Comparison of ENCODE assay signal across 8 cellular contexts in the genomic region with DNA sequence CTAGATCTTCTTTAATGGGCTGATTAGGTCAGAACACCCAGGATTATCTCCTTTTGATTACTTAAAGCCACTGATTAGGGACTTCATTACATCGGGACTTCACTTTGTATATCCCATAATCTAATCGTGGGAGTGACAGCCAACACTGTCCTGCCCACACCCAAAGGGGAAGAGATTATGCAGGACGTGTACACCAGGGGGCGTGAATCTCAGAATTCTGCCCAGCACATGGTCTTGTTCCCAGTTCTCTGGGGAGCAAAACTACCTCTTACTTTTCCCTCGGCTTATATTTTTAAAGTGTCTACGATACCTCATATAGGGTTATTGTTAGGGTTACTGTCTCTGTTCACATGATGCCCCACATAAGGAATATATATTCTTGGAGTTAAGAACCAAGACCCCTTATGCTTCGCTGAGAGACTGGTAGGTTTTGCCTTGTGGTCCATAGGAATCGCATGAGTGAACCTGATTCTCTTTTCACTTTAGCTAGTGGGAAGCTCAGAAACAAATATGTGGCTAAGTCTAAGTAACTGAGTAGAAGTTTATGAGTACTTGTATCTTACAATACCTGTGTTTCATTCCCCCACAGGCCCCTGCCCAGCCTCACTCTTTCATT.
DNase-seq lines count a peak whose midpoint lies in the region; ATAC-seq, FAIRE-seq and TF ChIP-seq lines count a peak whose summit lies in the region.

No MANE protein-coding gene starts in this region.

- TF ChIP-seq CTCF in bronchial epithelial cell (IDR thresholded peaks at IDR 0.05; ENCODE audit: insufficient read depth, low read length, severe bottlenecking): peak; percentile 41
- peak; percentile 39 for TF ChIP-seq CTCF in osteoblast (IDR thresholded peaks at IDR 0.05; ENCODE audit: extremely low read depth, low read depth, low read length)

- H3K4me2 ChIP-seq in osteoblast (ENCODE audit: insufficient read depth, low read length): no peak overlapping the region

- peaks cover 10% of the 10 kb centered on the region for H3K4me1 ChIP-seq in osteoblast (ENCODE audit: insufficient read depth, low read length)

- H4K20me1 ChIP-seq in osteoblast (ENCODE audit: insufficient read depth, low read length): no peaks in the 10 kb centered on the region

- DNase-seq in activated T-cell treated with anti-CD3 and anti-CD28 coated beads for 1 hour (ENCODE audit: low read depth) (peak; percentile 14), RKO (ENCODE audit: low spot score) (peak; percentile 45), bronchial epithelial cell (ENCODE audit: low read depth) (peak; percentile 24), osteoblast (ENCODE audit: insufficient read length, low spot score, missing footprints) (no peak), cerebellum (ENCODE audit: low spot score) (no peak)
- DNase-seq in activated T-cell treated with anti-CD3 and anti-CD28 coated beads, Interleukin-2, amount 50 U/mL, for 24 hours: no peak

- no peaks in the 10 kb centered on the region for H3K27me3 ChIP-seq in bronchial epithelial cell (ENCODE audit: control insufficient read depth, insufficient read depth, low read length)
- H3K27me3 ChIP-seq in osteoblast (ENCODE audit: insufficient read depth, low read length): no peaks in the 10 kb centered on the region

- peaks cover 3% of the 10 kb centered on the region for H3K27me3 Mint-ChIP-seq in activated T-cell treated with anti-CD3 and anti-CD28 coated beads, Interleukin-2, amount 50 U/mL, for 24 hours

- peak; percentile 38 for ATAC-seq in HG02981 (IDR thresholded peaks at IDR 0.05; ENCODE audit: unreplicated experiment)
- ATAC-seq in GM18870 (IDR thresholded peaks at IDR 0.05; ENCODE audit: unreplicated experiment): no peak

- H3K4me1 Mint-ChIP-seq in activated T-cell treated with anti-CD3 and anti-CD28 coated beads, Interleukin-2, amount 50 U/mL, for 24 hours (ENCODE audit: low read depth): peaks cover 21% of the 10 kb centered on the region

- no peaks in the 10 kb centered on the region for H3K36me3 Mint-ChIP-seq in activated T-cell treated with anti-CD3 and anti-CD28 coated beads, Interleukin-2, amount 50 U/mL, for 24 hours (ENCODE audit: low read depth)

- FAIRE-seq in bronchial epithelial cell (lab: Jason Lieb, UNC): no peak

- H3K36me3 ChIP-seq in bronchial epithelial cell (ENCODE audit: control insufficient read depth, insufficient read depth, low read length) (no peaks in the 10 kb centered on the region), osteoblast (ENCODE audit: insufficient read depth, low read length) (no peaks in the 10 kb centered on the region)

- H3K27ac Mint-ChIP-seq in activated T-cell treated with anti-CD3 and anti-CD28 coated beads, Interleukin-2, amount 50 U/mL, for 24 hours: no peak overlapping the region

- no peaks in the 10 kb centered on the region for H3K79me2 ChIP-seq in osteoblast (ENCODE audit: insufficient read depth, low read length)

- H3K9me3 ChIP-seq in osteoblast (ENCODE audit: low read depth, low read length): no peaks in the 10 kb centered on the region

- H3K27ac ChIP-seq in osteoblast (ENCODE audit: low read depth, low read length): no peak overlapping the region

- no peak overlapping the region for H3K4me3 Mint-ChIP-seq in activated T-cell treated with anti-CD3 and anti-CD28 coated beads, Interleukin-2, amount 50 U/mL, for 24 hours

- H2AFZ ChIP-seq in osteoblast (ENCODE audit: low read length): no peak overlapping the region

- H3K4me3 ChIP-seq in bronchial epithelial cell (ENCODE audit: low read depth, low read length): no peak overlapping the region
- no peak overlapping the region for H3K4me3 ChIP-seq in osteoblast (ENCODE audit: insufficient read depth, low read length)

- H3K9me3 Mint-ChIP-seq in activated T-cell treated with anti-CD3 and anti-CD28 coated beads, Interleukin-2, amount 50 U/mL, for 24 hours: no peaks in the 10 kb centered on the region

Comparison
In these comparisons a context has a peak if more than half of its experiments do, and no peak if none do; other contexts are left out.
1. DNase-seq: peak in activated T-cell treated with anti-CD3 and anti-CD28 coated beads for 1 hour (single experiment), RKO (single experiment) and bronchial epithelial cell (single experiment); none in activated T-cell treated with anti-CD3 and anti-CD28 coated beads, Interleukin-2, amount 50 U/mL, for 24 hours (single experiment), osteoblast (single experiment) and cerebellum (single experiment).